ENCODE assay signal across 1 cellular context in genomic region chr16:48524348-48525200, GRCh38.
TF ChIP-seq lines count a peak whose summit lies in the region.

No MANE protein-coding gene starts in this region.

TF ChIP-seq in HepG2, 621 proteins besides CTCF, POLR2A, EP300 and RAD21 (continued from another document and continues in another):
- no peak for TF ChIP-seq TRIM22 (IDR thresholded peaks at IDR 0.05)
- 0 out of 2 replicates have a peak, but pooled peaks have one; percentile 21 for TF ChIP-seq CREM (IDR thresholded peaks at IDR 0.05)
- no peak for TF ChIP-seq CREM (CRISPR knock-in tag; IDR thresholded peaks at IDR 0.05)
- TF ChIP-seq ZNF430 (CRISPR knock-in tag; IDR thresholded peaks at IDR 0.05) = peak; percentile 90; the same call in 1 of the 2 replicates
- 0 out of 2 replicates have a peak, but pooled peaks have one; percentile 58 for TF ChIP-seq NFKBIZ (CRISPR knock-in tag; IDR thresholded peaks at IDR 0.05)
- no peak for TF ChIP-seq ZNF816 (CRISPR knock-in tag; IDR thresholded peaks at IDR 0.05; ENCODE audit: borderline replicate concordance)
- TF ChIP-seq CREBL2 (CRISPR knock-in tag; IDR thresholded peaks at IDR 0.05; ENCODE audit: borderline replicate concordance) = no peak
- peak; percentile 90 for TF ChIP-seq ZNF800 (CRISPR knock-in tag; IDR thresholded peaks at IDR 0.05)
- peak; percentile 89 for TF ChIP-seq ZNF441 (CRISPR knock-in tag; IDR thresholded peaks at IDR 0.05; ENCODE audit: borderline replicate concordance)
- no peak for TF ChIP-seq ZNF768 (CRISPR knock-in tag; IDR thresholded peaks at IDR 0.05)
- TF ChIP-seq MEF2D (CRISPR knock-in tag; IDR thresholded peaks at IDR 0.05) = peak; percentile 61; the same call in 1 of the 2 replicates
- no peak for TF ChIP-seq ZNF841 (CRISPR knock-in tag; IDR thresholded peaks at IDR 0.05; ENCODE audit: borderline replicate concordance)
- TF ChIP-seq RERE (CRISPR knock-in tag; IDR thresholded peaks at IDR 0.05; ENCODE audit: low read depth) = no peak
- TF ChIP-seq SETDB1 (CRISPR knock-in tag; IDR thresholded peaks at IDR 0.05; ENCODE audit: borderline replicate concordance) = no peak
- no peak for TF ChIP-seq ZNF230 (CRISPR knock-in tag; IDR thresholded peaks at IDR 0.05)
- peak; percentile 70 for TF ChIP-seq HNF4A (CRISPR knock-in tag; IDR thresholded peaks at IDR 0.05)
- TF ChIP-seq PCBP2 (optimal IDR thresholded peaks at IDR 0.05; ENCODE audit: low read depth, low read length, poor library complexity, severe bottlenecking) = no peak
- TF ChIP-seq HNF4G (IDR thresholded peaks at IDR 0.05; ENCODE audit: borderline replicate concordance, low read depth, low read length) = no peak
- TF ChIP-seq HNF4G (CRISPR knock-in tag; IDR thresholded peaks at IDR 0.05; ENCODE audit: borderline replicate concordance, low read depth) = no peak
- no peak for TF ChIP-seq ATF3 (CRISPR knock-in tag; IDR thresholded peaks at IDR 0.05)
- peak; percentile 50; the same call in 1 of the 2 replicates for TF ChIP-seq SIN3A (IDR thresholded peaks at IDR 0.05; ENCODE audit: borderline replicate concordance, low read depth, low read length)
- TF ChIP-seq IRX3 (CRISPR knock-in tag; IDR thresholded peaks at IDR 0.05; ENCODE audit: borderline replicate concordance, low read depth) = no peak
- TF ChIP-seq SOX5 (CRISPR knock-in tag; IDR thresholded peaks at IDR 0.05; ENCODE audit: borderline replicate concordance) = peak; percentile 59; the same call in 1 of the 2 replicates
- no peak for TF ChIP-seq ZNF562 (CRISPR knock-in tag; IDR thresholded peaks at IDR 0.05; ENCODE audit: borderline replicate concordance)
- peak; percentile 56; the same call in 1 of the 2 replicates for TF ChIP-seq ZNF670 (CRISPR knock-in tag; IDR thresholded peaks at IDR 0.05; ENCODE audit: borderline replicate concordance)
- no peak for TF ChIP-seq ZBTB46 (CRISPR knock-in tag; IDR thresholded peaks at IDR 0.05; ENCODE audit: borderline replicate concordance)
- no peak for TF ChIP-seq ZC3H4 (CRISPR knock-in tag; IDR thresholded peaks at IDR 0.05; ENCODE audit: borderline replicate concordance)
- peak in 1 of 2 experiments; percentile 77; a peak in 2 of 4 replicates for TF ChIP-seq ATF4 (CRISPR knock-in tag; IDR thresholded peaks at IDR 0.05)
- TF ChIP-seq ZBTB14 (CRISPR knock-in tag; IDR thresholded peaks at IDR 0.05) = no peak
- no peak for TF ChIP-seq MBNL3 (CRISPR knock-in tag; conservative IDR thresholded peaks at IDR 0.05)
- TF ChIP-seq JUNB (CRISPR knock-in tag; IDR thresholded peaks at IDR 0.05; ENCODE audit: borderline replicate concordance) = no peak
- TF ChIP-seq KLF6 (CRISPR knock-in tag; IDR thresholded peaks at IDR 0.05) = 0 out of 2 replicates have a peak, but pooled peaks have one; percentile 27
- TF ChIP-seq ETV5 (CRISPR knock-in tag; IDR thresholded peaks at IDR 0.05; ENCODE audit: borderline replicate concordance) = no peak
- TF ChIP-seq UBTF (CRISPR knock-in tag; IDR thresholded peaks at IDR 0.05) = peak; percentile 10; the same call in 1 of the 2 replicates
- TF ChIP-seq ZFP90 (CRISPR knock-in tag; IDR thresholded peaks at IDR 0.05; ENCODE audit: borderline replicate concordance) = no peak
- no peak for TF ChIP-seq SIX1 (CRISPR knock-in tag; IDR thresholded peaks at IDR 0.05; ENCODE audit: borderline replicate concordance)
- no peak for TF ChIP-seq BHLHE40 (IDR thresholded peaks at IDR 0.05; ENCODE audit: low read length)
- TF ChIP-seq PCBP1 (IDR thresholded peaks at IDR 0.05; ENCODE audit: borderline replicate concordance, low read depth, low read length) = no peak
- no peak for TF ChIP-seq LRRFIP1 (CRISPR knock-in tag; conservative IDR thresholded peaks at IDR 0.05)
- no peak for TF ChIP-seq SMAD9 (CRISPR knock-in tag; IDR thresholded peaks at IDR 0.05)
- TF ChIP-seq SMC3 (IDR thresholded peaks at IDR 0.05; ENCODE audit: low read length) = no peak
- no peak for TF ChIP-seq ZNF251 (CRISPR knock-in tag; IDR thresholded peaks at IDR 0.05)
- peak; percentile 50; the same call in 1 of the 2 replicates for TF ChIP-seq PITX1 (CRISPR knock-in tag; IDR thresholded peaks at IDR 0.05)
- no peak for TF ChIP-seq NFIC (IDR thresholded peaks at IDR 0.05; ENCODE audit: low read length)
- TF ChIP-seq ARID2 (CRISPR knock-in tag; IDR thresholded peaks at IDR 0.05; ENCODE audit: borderline replicate concordance) = no peak
- 0 out of 2 replicates have a peak, but pooled peaks have one; percentile 47 for TF ChIP-seq ZNF121 (CRISPR knock-in tag; IDR thresholded peaks at IDR 0.05)
- 0 out of 2 replicates have a peak, but pooled peaks have one; percentile 37 for TF ChIP-seq SOX13 (IDR thresholded peaks at IDR 0.05)
- no peak for TF ChIP-seq SOX13 (CRISPR knock-in tag; conservative IDR thresholded peaks at IDR 0.05 in 1 of 2, IDR thresholded peaks at IDR 0.05 in 1 of 2)
